17 cellular contexts compared by ENCODE assay signal in genomic region chr12:79423560-79423959, GRCh38.
DNase-seq lines count a peak whose midpoint lies in the region; TF ChIP-seq lines count a peak whose summit lies in the region.
"Had no signal": no experiment of that assay in that cellular context is flagged by ENCODE, and none has a peak within 500 bp of the region (broad histone marks: within the 10 kb centered on the region; RNA-seq: fewer than 3 reads in every experiment).

No MANE protein-coding gene starts in this region.

- peak overlapping the region; percentile 56 for H3K9ac ChIP-seq in mesenchymal stem cell (ENCODE audit: low read length)

- H3K4ac ChIP-seq in mesenchymal stem cell (ENCODE audit: low read depth in 1 of 2, low read length in 2 of 2) = no peak overlapping the region

- H2AFZ ChIP-seq in mesenchymal stem cell (ENCODE audit: low read depth, low read length) = no peak overlapping the region

- H3K4me1 Mint-ChIP-seq in HFFc6 (ENCODE audit: low read depth) = peaks cover 84% of the 10 kb centered on the region
- H3K4me1 Mint-ChIP-seq: activated CD4-positive, alpha-beta T cell treated with anti-CD3 and anti-CD28 coated beads, Interleukin-2, amount 10 ng/mL, durations not matched to agents 7 days and 5 days had no signal

- H3K27ac Mint-ChIP-seq in HFFc6 = peak overlapping the region; percentile 90
- H3K27ac Mint-ChIP-seq: activated CD4-positive, alpha-beta T cell treated with anti-CD3 and anti-CD28 coated beads, Interleukin-2, amount 10 ng/mL, durations not matched to agents 7 days and 5 days had no signal

- H3K4me3 ChIP-seq in ascending aorta = no peak overlapping the region
- no peak overlapping the region for H3K4me3 ChIP-seq in mesenchymal stem cell (ENCODE audit: insufficient read depth in 1 of 2, low read depth in 1 of 2, low read length in 2 of 2)
- H3K4me3 ChIP-seq: body of pancreas, heart right ventricle had no signal

- no peak overlapping the region for H2AK5ac ChIP-seq in mesenchymal stem cell (ENCODE audit: low read length, severe bottlenecking)

- no peak overlapping the region for H4K8ac ChIP-seq in mesenchymal stem cell (ENCODE audit: low read length)

- no peak overlapping the region for H2BK15ac ChIP-seq in mesenchymal stem cell (ENCODE audit: low read depth, poor library complexity, severe bottlenecking)

- no peak for DNase-seq in HFFc6
- no peak for DNase-seq in ascending aorta (ENCODE audit: low spot score in 2 of 2)
- no peak for DNase-seq in mesenchymal stem cell
- no peak for DNase-seq in T-helper 1 cell
- no peak for DNase-seq in NOMO-1 treated with dmso at 0.1 percent for 144 hours (lab: John Stamatoyannopoulos, UW; ENCODE audit: unreplicated experiment)
- no peak for DNase-seq in activated CD4-positive, CD25-positive, alpha-beta regulatory T cell (lab: John Stamatoyannopoulos, UW)
- no peak for DNase-seq in cardiac septum (ENCODE audit: low spot score)
- DNase-seq: activated CD4-positive, alpha-beta T cell treated with anti-CD3 and anti-CD28 coated beads, Interleukin-2, amount 10 ng/mL, durations not matched to agents 7 days and 5 days; activated naive CD4-positive, alpha-beta T cell; AML-193; body of pancreas; effector CD4-positive, alpha-beta T cell; GDM1; heart right ventricle; NCI-H2081 treated with DMSO at 0.1 percent for 48 hours; NCI-H524 treated with DMSO at 0.1 percent for 48 hours had no signal

- H3K4me1 ChIP-seq in ascending aorta (peaks cover 6 to 16% of the 10 kb centered on the region in 2 donors), mesenchymal stem cell (ENCODE audit: control insufficient read depth, insufficient read depth, low read depth, low read length) (no peaks in the 10 kb centered on the region)

- H3K36me3 Mint-ChIP-seq in HFFc6 (ENCODE audit: low read depth) = no peaks in the 10 kb centered on the region

- H3K9me3 Mint-ChIP-seq in HFFc6 = no peaks in the 10 kb centered on the region
- H3K9me3 Mint-ChIP-seq: activated CD4-positive, alpha-beta T cell treated with anti-CD3 and anti-CD28 coated beads, Interleukin-2, amount 10 ng/mL, durations not matched to agents 7 days and 5 days had no signal

- H3K36me3 ChIP-seq in ascending aorta (no peaks in the 10 kb centered on the region), mesenchymal stem cell (ENCODE audit: control insufficient read depth in 1 of 2, insufficient read depth in 2 of 2, low read depth in 1 of 2, low read length in 2 of 2) (no peaks in the 10 kb centered on the region)
- H3K36me3 ChIP-seq: heart right ventricle had no signal

- H4K91ac ChIP-seq in mesenchymal stem cell (ENCODE audit: low read length) = no peak overlapping the region

- no peaks in the 10 kb centered on the region for H3K79me1 ChIP-seq in mesenchymal stem cell (replicated peaks; ENCODE audit: low read length, poor library complexity, severe bottlenecking)

- H3K18ac ChIP-seq in mesenchymal stem cell (ENCODE audit: low read depth in 1 of 2, low read length in 2 of 2) = no peak overlapping the region

- H2BK5ac ChIP-seq in mesenchymal stem cell (ENCODE audit: low read depth, low read length, poor library complexity, severe bottlenecking) = no peak overlapping the region

- no peak overlapping the region for H3K4me2 ChIP-seq in mesenchymal stem cell (ENCODE audit: low read length, poor library complexity, severe bottlenecking)

- intact Hi-C loops in ascending aorta (cut with DNase I) = loop anchor here (5.0 to 10.0 kb wide), 3 partner anchors 314 to 621 kb away; partner anchors contain the start of gene PPP1R12A
- intact Hi-C loops in cardiac septum (cut with DNase I) = loop anchor here (5.0 kb wide), 1 partner anchor 124 kb away; no protein-coding TSS in a partner anchor

- no peak overlapping the region for H2BK120ac ChIP-seq in mesenchymal stem cell (ENCODE audit: low read depth, low read length)

- H3K27me3 ChIP-seq in ascending aorta (no peaks in the 10 kb centered on the region), mesenchymal stem cell (ENCODE audit: control insufficient read depth in 1 of 2, insufficient read depth in 1 of 2, low read length in 2 of 2) (no peaks in the 10 kb centered on the region)
- H3K27me3 ChIP-seq: body of pancreas, heart right ventricle had no signal

- H3K23ac ChIP-seq in mesenchymal stem cell (ENCODE audit: low read length in 2 of 2) = no peak overlapping the region

- H3K4me3 Mint-ChIP-seq in HFFc6 = no peak overlapping the region
- H3K4me3 Mint-ChIP-seq: activated CD4-positive, alpha-beta T cell treated with anti-CD3 and anti-CD28 coated beads, Interleukin-2, amount 10 ng/mL, durations not matched to agents 7 days and 5 days had no signal

- no peaks in the 10 kb centered on the region; the same call in 1 of the 2 replicates for H3K27me3 Mint-ChIP-seq in HFFc6 (ENCODE audit: insufficient read depth)
- H3K27me3 Mint-ChIP-seq: activated CD4-positive, alpha-beta T cell treated with anti-CD3 and anti-CD28 coated beads, Interleukin-2, amount 10 ng/mL, durations not matched to agents 7 days and 5 days had no signal

- H3K14ac ChIP-seq in mesenchymal stem cell (ENCODE audit: low read length in 2 of 2) = no peak overlapping the region

- no peak for TF ChIP-seq CTCF in HFFc6 (IDR thresholded peaks at IDR 0.05)
- no peak for TF ChIP-seq CTCF in ascending aorta (IDR thresholded peaks at IDR 0.05)

- no CpG with 5 or more reads among the region's 3 CpGs for WGBS in mesenchymal stem cell

- H3K27ac ChIP-seq in ascending aorta (peak overlapping the region; percentile 12 to 26), mesenchymal stem cell (ENCODE audit: low read length, poor library complexity, severe bottlenecking) (peak overlapping the region; percentile 51), temporal lobe (ENCODE audit: low read depth, low read length) (peak overlapping the region; percentile 33)
- H3K27ac ChIP-seq: heart right ventricle had no signal

- no peak overlapping the region for H2BK12ac ChIP-seq in mesenchymal stem cell (ENCODE audit: low read length in 2 of 2)

- no peaks in the 10 kb centered on the region for H3K9me3 ChIP-seq in ascending aorta
- H3K9me3 ChIP-seq in mesenchymal stem cell (ENCODE audit: control insufficient read depth, low read length) = no peaks in the 10 kb centered on the region
- H3K9me3 ChIP-seq: body of pancreas, heart right ventricle had no signal
